In genomic region chr19:47521473-47522180, GRCh38 we compare ENCODE assay signal across 24 cellular contexts. TPM values are rescaled to one million over a fixed set of nuclear protein-coding genes. Genes with fewer than 3 reads are reported as not detected.
DNase-seq lines count a peak whose midpoint lies in the region; ATAC-seq, FAIRE-seq and TF ChIP-seq lines count a peak whose summit lies in the region.
"Had no signal": no experiment of that assay in that cellular context is flagged by ENCODE, and none has a peak within 500 bp of the region (broad histone marks: within the 10 kb centered on the region; RNA-seq: fewer than 3 reads in every experiment).

No MANE protein-coding gene starts in this region.

- no peak overlapping the region for H2BK15ac ChIP-seq in neuronal stem cell (ENCODE audit: low read length)

- H3K4me3 ChIP-seq in CD8-positive, alpha-beta T cell (ENCODE audit: low read depth, low read length), result no peak overlapping the region
- H3K4me3 ChIP-seq in H7 (ENCODE audit: insufficient read depth, low read depth, low read length), result no peak overlapping the region
- no peak overlapping the region for H3K4me3 ChIP-seq in neuronal stem cell (ENCODE audit: low read length in 2 of 2)
- no peak overlapping the region for H3K4me3 ChIP-seq in MG63
- H3K4me3 ChIP-seq: hepatocyte, suprapubic skin had no signal

- no peaks in the 10 kb centered on the region for H3K9me3 Mint-ChIP-seq in CD8-positive, alpha-beta T cell
- no peaks in the 10 kb centered on the region for H3K9me3 Mint-ChIP-seq in glutamatergic neuron (ENCODE audit: unreplicated experiment)
- H3K9me3 Mint-ChIP-seq: CD4-positive, alpha-beta T cell; nephron had no signal

- H3K14ac ChIP-seq in neuronal stem cell (ENCODE audit: low read length), result no peak overlapping the region

- TF ChIP-seq CTCF in CD8-positive, alpha-beta T cell (IDR thresholded peaks at IDR 0.05), result no peak
- TF ChIP-seq CTCF in glutamatergic neuron (IDR thresholded peaks at IDR 0.05; ENCODE audit: partially characterized antibody, unreplicated experiment), result no peak

- H3K36me3 ChIP-seq in CD8-positive, alpha-beta T cell (ENCODE audit: insufficient read depth, low read length), result no peaks in the 10 kb centered on the region
- H3K36me3 ChIP-seq in H7 (replicated peaks; ENCODE audit: control insufficient read depth, insufficient read depth, low read length) (no peaks in the 10 kb centered on the region), neuronal stem cell (replicated peaks in 1 of 2; ENCODE audit: control insufficient read depth in 2 of 2, insufficient read depth in 2 of 2, low read length in 2 of 2) (no peaks in the 10 kb centered on the region), MG63 (no peaks in the 10 kb centered on the region)
- H3K36me3 ChIP-seq: suprapubic skin had no signal

- no peak overlapping the region for H2AK5ac ChIP-seq in neuronal stem cell (ENCODE audit: low read depth, low read length)

- peaks cover 48% of the 10 kb centered on the region for H3K4me1 Mint-ChIP-seq in CD8-positive, alpha-beta T cell (ENCODE audit: low read depth)
- H3K4me1 Mint-ChIP-seq in glutamatergic neuron (ENCODE audit: low read depth, unreplicated experiment), result peaks cover 5% of the 10 kb centered on the region
- H3K4me1 Mint-ChIP-seq: nephron had no signal

- ATAC-seq in CD8-positive, alpha-beta T cell, result no peak
- ATAC-seq in GM21367 (IDR thresholded peaks at IDR 0.05; ENCODE audit: unreplicated experiment), result no peak
- ATAC-seq in GM18868 (IDR thresholded peaks at IDR 0.05; ENCODE audit: unreplicated experiment), result no peak

- no peak overlapping the region for H2BK5ac ChIP-seq in neuronal stem cell (ENCODE audit: low read length)

- H3K36me3 Mint-ChIP-seq in CD8-positive, alpha-beta T cell, result no peaks in the 10 kb centered on the region
- no peaks in the 10 kb centered on the region for H3K36me3 Mint-ChIP-seq in glutamatergic neuron (ENCODE audit: unreplicated experiment)
- H3K36me3 Mint-ChIP-seq: activated naive CD8-positive, alpha-beta T cell had no signal

- H3K9ac ChIP-seq in neuronal stem cell (ENCODE audit: low read depth, low read length, poor library complexity), result no peak overlapping the region

- peak overlapping the region; percentile 22 for H3K4me3 Mint-ChIP-seq in CD8-positive, alpha-beta T cell
- peak overlapping the region; percentile 45 for H3K4me3 Mint-ChIP-seq in glutamatergic neuron (ENCODE audit: unreplicated experiment)
- H3K4me3 Mint-ChIP-seq: activated B cell treated with CpG ODN at 0.5 μM for 24 hours; activated naive CD8-positive, alpha-beta T cell; CD4-positive, alpha-beta T cell; nephron had no signal

- peak overlapping the region; percentile 47 for H2AFZ ChIP-seq in neuronal stem cell (ENCODE audit: low read length)
- H2AFZ ChIP-seq: hepatocyte had no signal

- peaks cover 44% of the 10 kb centered on the region for H3K4me1 ChIP-seq in CD8-positive, alpha-beta T cell (ENCODE audit: insufficient read depth, low read length)
- H3K4me1 ChIP-seq in neuronal stem cell (ENCODE audit: control insufficient read depth in 2 of 2, insufficient read depth in 1 of 2, low read depth in 1 of 2, low read length in 2 of 2), result peaks cover 0 to 4% of the 10 kb centered on the region in 2 donors
- H3K4me1 ChIP-seq: suprapubic skin had no signal

- no peak overlapping the region for H4K8ac ChIP-seq in neuronal stem cell (ENCODE audit: low read depth, low read length)

- no peaks in the 10 kb centered on the region for H3K27me3 ChIP-seq in CD8-positive, alpha-beta T cell (ENCODE audit: insufficient read depth, low read length)
- no peaks in the 10 kb centered on the region for H3K27me3 ChIP-seq in H7 (ENCODE audit: control insufficient read depth, insufficient read depth, low read length)
- peaks cover 0 to 21% (median 0%) of the 10 kb centered on the region in 3 experiments for H3K27me3 ChIP-seq in neuronal stem cell (ENCODE audit: control insufficient read depth in 3 of 3, insufficient read depth in 3 of 3, low read depth in 1 of 3, low read length in 3 of 3)
- H3K27me3 ChIP-seq in MG63, result no peaks in the 10 kb centered on the region
- H3K27me3 ChIP-seq: hepatocyte had no signal

- peak overlapping the region; percentile 60 for H2BK12ac ChIP-seq in neuronal stem cell (ENCODE audit: low read length)

- H3K18ac ChIP-seq in neuronal stem cell (ENCODE audit: low read length), result no peak overlapping the region

- WGBS in neuronal stem cell (ENCODE audit: extremely low coverage in 2 of 2, insufficient read length in 2 of 2, insufficient replicate concordance in 1 of 2), 2 donors, result no CpG with 5 or more reads among the region's 20 CpGs

- POLR2A ChIA-PET in CD8-positive, alpha-beta T cell (lab: Charles Lee), result interaction anchor here (0.9 kb wide), 1 partner anchor 37 kb away, joined by 5 read pairs; the partner anchor contains the start of gene KPTN

- no peak overlapping the region for H3K23ac ChIP-seq in neuronal stem cell (ENCODE audit: low read depth, low read length, poor library complexity)

- no peak overlapping the region for H2BK120ac ChIP-seq in neuronal stem cell (ENCODE audit: low read depth, low read length)

- H3K4ac ChIP-seq in neuronal stem cell (ENCODE audit: low read length), result no peak overlapping the region

- H3K4me2 ChIP-seq in neuronal stem cell (ENCODE audit: insufficient read depth, low read length, poor library complexity, severe bottlenecking), result no peak overlapping the region
- H3K4me2 ChIP-seq: hepatocyte had no signal

- FAIRE-seq in RCC 7860 (lab: Jason Lieb, UNC), result no peak
- FAIRE-seq: endometrium had no signal

- peaks cover 8% of the 10 kb centered on the region for H3K27me3 Mint-ChIP-seq in CD8-positive, alpha-beta T cell (ENCODE audit: low read depth)
- no peaks in the 10 kb centered on the region for H3K27me3 Mint-ChIP-seq in glutamatergic neuron (ENCODE audit: unreplicated experiment)
- H3K27me3 Mint-ChIP-seq: activated naive CD8-positive, alpha-beta T cell had no signal

- no peak overlapping the region for H3K27ac Mint-ChIP-seq in CD8-positive, alpha-beta T cell
- no peak overlapping the region for H3K27ac Mint-ChIP-seq in glutamatergic neuron (ENCODE audit: unreplicated experiment)
- H3K27ac Mint-ChIP-seq: activated B cell treated with CpG ODN at 0.5 μM for 24 hours; activated naive CD8-positive, alpha-beta T cell; CD4-positive, alpha-beta T cell; nephron; progenitor cell of endocrine pancreas had no signal

- no peak for DNase-seq in CD8-positive, alpha-beta T cell
- peak; percentile 46 for DNase-seq in H7
- DNase-seq in glutamatergic neuron, result no peak
- DNase-seq in neuronal stem cell (ENCODE audit: low spot score), result no peak
- DNase-seq in RCC 7860 (ENCODE audit: low spot score), result no peak
- no peak for DNase-seq in MG63
- DNase-seq: activated B cell treated with CpG ODN at 0.5 μM for 24 hours; activated T-cell treated with anti-CD3 and anti-CD28 coated beads, Interleukin-2, amount 50 U/mL, for 48 hours; CD4-positive, alpha-beta T cell; KG1; mammary epithelial cell; NCI-H1048; NCI-H2029; stimulated activated CD4-positive, alpha-beta T cell treated with anti-CD3 and anti-CD28 coated beads, Interleukin-4, amount 100 ng/mL, for 4 hours had no signal

- intact Hi-C loops in CD8-positive, alpha-beta T cell (cut with DNase I, micrococcal nuclease), result loop anchor here in 1 of 2 experiments (10.0 kb wide), 1 partner anchor 173 kb away; no protein-coding TSS in a partner anchor

- H4K91ac ChIP-seq in neuronal stem cell (ENCODE audit: low read depth, low read length, poor library complexity), result peak overlapping the region; percentile 40

- CTCF ChIA-PET in CD8-positive, alpha-beta T cell (lab: Charles Lee), result interaction anchor here (0.9 to 1.2 kb wide), 4 partner anchors 12 to 86 kb away, joined by 3 to 4 read pairs (median 3); no protein-coding TSS in a partner anchor

- no peaks in the 10 kb centered on the region for H3K79me1 ChIP-seq in neuronal stem cell (ENCODE audit: low read depth, low read length)

- H3K9me3 ChIP-seq in CD8-positive, alpha-beta T cell (ENCODE audit: low read length), result no peaks in the 10 kb centered on the region
- H3K9me3 ChIP-seq in neuronal stem cell (replicated peaks in 1 of 2; ENCODE audit: control insufficient read depth in 2 of 2, insufficient read depth in 1 of 2, low read depth in 1 of 2, low read length in 2 of 2) (no peaks in the 10 kb centered on the region), MG63 (no peaks in the 10 kb centered on the region)
- H3K9me3 ChIP-seq: suprapubic skin had no signal

- H3K27ac ChIP-seq in CD8-positive, alpha-beta T cell (ENCODE audit: low read depth, low read length), result no peak overlapping the region
- no peak overlapping the region for H3K27ac ChIP-seq in neuronal stem cell (replicated peaks; ENCODE audit: low read length)
- H3K27ac ChIP-seq: hepatocyte, RWPE1, suprapubic skin had no signal

RNA-seq across cellular contexts. Expression of gene NAPA, which starts 6.8 kb away (rescaled TPM):
- 100 to 1,000 TPM; 172 to 188 TPM for total RNA-seq in CD8-positive, alpha-beta T cell
- 82.1 and 98.3 TPM in 2 replicates for total RNA-seq in H7 (2014; rRNA removed; shearing (Covaris generic))
- total RNA-seq in glutamatergic neuron (ENCODE audit: unreplicated experiment), result 262 TPM
- polyA plus RNA-seq in neuronal stem cell (2013, experiment 1 of 2), result 50.2 TPM
- polyA plus RNA-seq in neuronal stem cell (2013, experiment 2 of 2), result 49.4 TPM
- 141 and 323 TPM in 2 replicates for total RNA-seq in MG63 (2014; rRNA removed; shearing (Covaris generic); ENCODE audit: low replicate concordance)

RNA-seq across cellular contexts. Expression of gene KPTN, which starts 37.6 kb away (rescaled TPM):
- total RNA-seq in CD8-positive, alpha-beta T cell, result 1 to 10 TPM; 5.4 to 5.9 TPM
- 9.9 and 10.5 TPM in 2 replicates for total RNA-seq in H7 (2014; rRNA removed; shearing (Covaris generic))
- total RNA-seq in glutamatergic neuron (ENCODE audit: unreplicated experiment), result 51.2 TPM
- 17.3 TPM for polyA plus RNA-seq in neuronal stem cell (2013, experiment 1 of 2)
- polyA plus RNA-seq in neuronal stem cell (2013, experiment 2 of 2), result 17.4 TPM
- total RNA-seq in MG63 (2014; rRNA removed; shearing (Covaris generic); ENCODE audit: low replicate concordance), result 9.1 and 31.0 TPM in 2 replicates

RNA-seq across cellular contexts. Expression of gene SLC8A2, which starts 49.9 kb away (rescaled TPM):
- not detected for total RNA-seq in CD8-positive, alpha-beta T cell
- 6.7 and 10.3 TPM in 2 replicates for total RNA-seq in H7 (2014; rRNA removed; shearing (Covaris generic))
- total RNA-seq in glutamatergic neuron (ENCODE audit: unreplicated experiment), result 115 TPM
- 4.7 TPM for polyA plus RNA-seq in neuronal stem cell (2013, experiment 1 of 2)
- polyA plus RNA-seq in neuronal stem cell (2013, experiment 2 of 2), result 5.5 TPM
- not detected in 2 replicates for total RNA-seq in MG63 (2014; rRNA removed; shearing (Covaris generic); ENCODE audit: low replicate concordance)
- total RNA-seq: activated B cell treated with CpG ODN at 0.5 μM for 24 hours; CD4-positive, alpha-beta T cell; NCI-H460 had no signal

RNA-seq across cellular contexts. Expression of gene ZNF541, which starts 51.3 kb away (rescaled TPM):
- total RNA-seq in CD8-positive, alpha-beta T cell, result 1 to 10 TPM in 1 of 2 experiments, under 1 TPM in 1; 0.33 to 1.5 TPM
- total RNA-seq in H7 (2014; rRNA removed; shearing (Covaris generic)), result not detected in 2 replicates
- not detected for total RNA-seq in glutamatergic neuron (ENCODE audit: unreplicated experiment)
- polyA plus RNA-seq in neuronal stem cell (2013, experiment 1 of 2), result not detected
- not detected for polyA plus RNA-seq in neuronal stem cell (2013, experiment 2 of 2)
- 0.36 and 0.69 TPM in 2 replicates for total RNA-seq in MG63 (2014; rRNA removed; shearing (Covaris generic); ENCODE audit: low replicate concordance)
- total RNA-seq: activated B cell treated with CpG ODN at 0.5 μM for 24 hours, mammary epithelial cell, NCI-H460, progenitor cell of endocrine pancreas had no signal
- polyA plus RNA-seq: mammary epithelial cell had no signal

Comparison
In these comparisons a context has a peak if more than half of its experiments do, and no peak if none do; other contexts are left out.
1. RNA of gene SLC8A2, which starts 49.9 kb away (total RNA-seq): 115 TPM in glutamatergic neuron (single experiment); 6.7 to 10.3 TPM in H7, not detected in CD8-positive, alpha-beta T cell and not detected in MG63; every median in the first group is over 10 times any median in the second.